In the genomic region with DNA sequence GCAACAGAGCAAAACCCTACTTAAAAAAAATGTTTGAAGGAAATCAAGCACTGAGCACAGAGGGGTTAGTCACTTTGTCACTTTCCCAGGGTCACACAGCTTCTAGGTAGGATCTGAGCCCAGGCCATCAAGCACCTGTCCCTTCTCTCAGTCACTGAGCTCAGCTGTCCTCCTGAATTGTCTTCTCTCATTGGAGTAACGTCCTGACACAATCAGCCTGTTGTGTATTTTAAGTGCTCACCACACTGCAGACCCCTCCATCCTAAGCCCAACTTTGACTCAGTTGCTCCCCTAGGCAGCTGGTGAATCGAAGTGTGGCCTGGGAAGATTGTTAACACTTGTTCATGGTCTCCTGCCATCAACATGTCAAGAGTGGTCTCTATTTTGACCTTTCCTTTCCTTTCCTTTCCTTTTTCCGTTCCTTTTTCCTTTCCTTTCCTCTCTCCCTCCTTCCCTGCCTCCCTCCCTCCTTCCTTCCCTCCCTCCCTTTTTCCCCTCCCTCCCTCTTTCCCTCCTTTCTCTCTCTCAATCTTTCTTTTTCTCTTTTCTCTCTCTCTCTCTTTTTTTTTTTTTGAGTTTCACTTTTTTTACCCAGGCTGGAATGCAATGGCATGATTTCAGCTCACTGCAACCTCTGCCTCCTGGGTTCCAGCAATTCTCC, we compare ENCODE assay signal across 17 cellular contexts.
DNase-seq lines count a peak whose midpoint lies in the region; ATAC-seq and TF ChIP-seq lines count a peak whose summit lies in the region.
"Had no signal": no experiment of that assay in that cellular context is flagged by ENCODE, and none has a peak within 500 bp of the region (broad histone marks: within the 10 kb centered on the region; RNA-seq: fewer than 3 reads in every experiment).

No MANE protein-coding gene starts in this region.

- H4K20me1 ChIP-seq in DND-41 (ENCODE audit: insufficient read depth, low read length) = no peaks in the 10 kb centered on the region

- H3K9ac ChIP-seq in DND-41 (ENCODE audit: low read depth, low read length) = peak overlapping the region; percentile 54; the same call in 1 of the 2 replicates

- no peak for ATAC-seq in DND-41 (ENCODE audit: insufficient read depth, low read depth)
- no peak for ATAC-seq in lower lobe of right lung
- ATAC-seq: GM12878 had no signal

- CTCF ChIA-PET in activated CD4-positive, alpha-beta memory T cell treated with anti-CD3 and anti-CD28 coated beads for 36 hours (lab: Charles Lee) = no interaction called here

- peaks cover 4% of the 10 kb centered on the region for H3K9me3 Mint-ChIP-seq in glutamatergic neuron (ENCODE audit: unreplicated experiment)
- H3K9me3 Mint-ChIP-seq in activated CD4-positive, alpha-beta memory T cell treated with anti-CD3 and anti-CD28 coated beads for 36 hours = no peaks in the 10 kb centered on the region
- H3K9me3 Mint-ChIP-seq: CD4-positive, alpha-beta memory T cell; IgD-negative memory B cell had no signal

- H3K4me2 ChIP-seq in DND-41 (ENCODE audit: insufficient read depth, low read length) = no peak overlapping the region

- intact Hi-C loops in lower lobe of right lung (cut with DNase I) (no loop called here), thyroid gland (cut with DNase I) (no loop called here)
- intact Hi-C loops in activated CD4-positive, alpha-beta memory T cell treated with anti-CD3 and anti-CD28 coated beads for 36 hours (cut with micrococcal nuclease) = no loop called here

- WGBS in thyroid gland, 2 donors = 88 to 89% methylated on average over 3 of the region's 3 CpGs

- DNase-seq in DND-41 (no peak), lower lobe of right lung (no peak), thyroid gland (no peak), glutamatergic neuron (no peak), amygdala (lab: John Stamatoyannopoulos, UW) (no peak)
- no peak for DNase-seq in activated CD4-positive, alpha-beta memory T cell treated with anti-CD3 and anti-CD28 coated beads for 36 hours
- DNase-seq: BE2C; Caco-2; CD4-positive, alpha-beta memory T cell; MG63; NCI-H187; NCI-H2107; NCI-H446 treated with DMSO at 0.1 percent for 48 hours had no signal

- H3K4me1 ChIP-seq in DND-41 (ENCODE audit: insufficient read depth, low read length) (peaks cover 58% of the 10 kb centered on the region), lower lobe of right lung (peaks cover 44% of the 10 kb centered on the region), thyroid gland (peaks cover 14 to 40% of the 10 kb centered on the region in 2 donors)
- H3K4me1 ChIP-seq: Caco-2 had no signal

- H3K27me3 ChIP-seq in DND-41 (ENCODE audit: insufficient read depth, low read length, poor library complexity) (no peaks in the 10 kb centered on the region), lower lobe of right lung (ENCODE audit: low read depth) (no peaks in the 10 kb centered on the region), thyroid gland (no peaks in the 10 kb centered on the region)
- H3K27me3 ChIP-seq: BE2C, MG63 had no signal

- H3K79me2 ChIP-seq in DND-41 (ENCODE audit: insufficient read depth, low read length) = no peaks in the 10 kb centered on the region

- no peak overlapping the region for H3K4me3 Mint-ChIP-seq in glutamatergic neuron (ENCODE audit: unreplicated experiment)
- no peak overlapping the region for H3K4me3 Mint-ChIP-seq in activated CD4-positive, alpha-beta memory T cell treated with anti-CD3 and anti-CD28 coated beads for 36 hours
- H3K4me3 Mint-ChIP-seq: CD4-positive, alpha-beta memory T cell; IgD-negative memory B cell had no signal

- H3K27ac Mint-ChIP-seq in glutamatergic neuron (ENCODE audit: unreplicated experiment) = no peak overlapping the region
- H3K27ac Mint-ChIP-seq in activated CD4-positive, alpha-beta memory T cell treated with anti-CD3 and anti-CD28 coated beads for 36 hours = no peak overlapping the region
- H3K27ac Mint-ChIP-seq: CD4-positive, alpha-beta memory T cell; IgD-negative memory B cell had no signal

- H3K27ac ChIP-seq in DND-41 (ENCODE audit: low read length) = peak overlapping the region; percentile 89
- peak overlapping the region; percentile 73 for H3K27ac ChIP-seq in VCaP
- H3K27ac ChIP-seq in lower lobe of right lung = peak overlapping the region; percentile 81
- H3K27ac ChIP-seq in thyroid gland = peak overlapping the region; percentile 47 to 74 (median 60)

- no peak overlapping the region for H2AFZ ChIP-seq in DND-41 (ENCODE audit: low read depth, low read length)

- H3K36me3 Mint-ChIP-seq in glutamatergic neuron (ENCODE audit: unreplicated experiment) = no peaks in the 10 kb centered on the region
- H3K36me3 Mint-ChIP-seq in activated CD4-positive, alpha-beta memory T cell treated with anti-CD3 and anti-CD28 coated beads for 36 hours = no peaks in the 10 kb centered on the region
- H3K36me3 Mint-ChIP-seq: CD4-positive, alpha-beta memory T cell; IgD-negative memory B cell had no signal

- TF ChIP-seq CTCF in DND-41 (IDR thresholded peaks at IDR 0.05; ENCODE audit: borderline replicate concordance, extremely low read depth, low read length, poor library complexity, severe bottlenecking) (no peak), VCaP (conservative IDR thresholded peaks at IDR 0.05) (no peak), lower lobe of right lung (IDR thresholded peaks at IDR 0.05) (no peak), thyroid gland (IDR thresholded peaks at IDR 0.05) (no peak), glutamatergic neuron (IDR thresholded peaks at IDR 0.05; ENCODE audit: partially characterized antibody, unreplicated experiment) (no peak)

- TF ChIP-seq POLR2A in thyroid gland (IDR thresholded peaks at IDR 0.05) = no peak

- H3K4me3 ChIP-seq in DND-41 (ENCODE audit: low read depth in 1 of 2, low read length in 2 of 2) = no peak overlapping the region
- no peak overlapping the region for H3K4me3 ChIP-seq in lower lobe of right lung
- H3K4me3 ChIP-seq in thyroid gland (replicated peaks in 1 of 3) = no peak overlapping the region
- H3K4me3 ChIP-seq: GM12878, HAP-1, MG63 had no signal

- H3K4me1 Mint-ChIP-seq in glutamatergic neuron (ENCODE audit: low read depth, unreplicated experiment) = peaks cover 5% of the 10 kb centered on the region
- no peaks in the 10 kb centered on the region for H3K4me1 Mint-ChIP-seq in activated CD4-positive, alpha-beta memory T cell treated with anti-CD3 and anti-CD28 coated beads for 36 hours (ENCODE audit: low read depth)
- H3K4me1 Mint-ChIP-seq: CD4-positive, alpha-beta memory T cell; IgD-negative memory B cell had no signal

- H3K36me3 ChIP-seq in DND-41 (ENCODE audit: insufficient read depth, low read length) (no peaks in the 10 kb centered on the region), lower lobe of right lung (no peaks in the 10 kb centered on the region), thyroid gland (no peaks in the 10 kb centered on the region)
- H3K36me3 ChIP-seq: BE2C, HAP-1, MG63 had no signal

- H3K27me3 Mint-ChIP-seq in glutamatergic neuron (ENCODE audit: unreplicated experiment) = no peaks in the 10 kb centered on the region
- H3K27me3 Mint-ChIP-seq in activated CD4-positive, alpha-beta memory T cell treated with anti-CD3 and anti-CD28 coated beads for 36 hours = peaks cover 1% of the 10 kb centered on the region

- no peaks in the 10 kb centered on the region for H3K9me3 ChIP-seq in DND-41 (ENCODE audit: insufficient read depth, low read length, severe bottlenecking)
- no peaks in the 10 kb centered on the region for H3K9me3 ChIP-seq in lower lobe of right lung
- no peaks in the 10 kb centered on the region for H3K9me3 ChIP-seq in thyroid gland
- H3K9me3 ChIP-seq: BE2C, Caco-2, HAP-1, MG63 had no signal

- POLR2A ChIA-PET in activated CD4-positive, alpha-beta memory T cell treated with anti-CD3 and anti-CD28 coated beads for 36 hours (lab: Charles Lee) = no interaction called here
